8 cellular contexts compared by ENCODE assay signal in genomic region chr11:86632499-86633269, GRCh38. TPM values are rescaled to one million over a fixed set of nuclear protein-coding genes. Genes with fewer than 3 reads are reported as not detected.
DNase-seq lines count a peak whose midpoint lies in the region; ATAC-seq and TF ChIP-seq lines count a peak whose summit lies in the region.

No MANE protein-coding gene starts in this region.

- no peak for TF ChIP-seq EP300 in esophagus muscularis mucosa (IDR thresholded peaks at IDR 0.05)

- RAD21 ChIA-PET in HCT116 (lab: Charles Lee; ENCODE audit: low non-redundant PET in 1 of 2, low total read pairs in 2 of 2, uncharacterized antibody in 2 of 2, unreplicated experiment in 2 of 2): no interaction called here

- H4K20me1 ChIP-seq in HCT116 (ENCODE audit: insufficient read depth): no peaks in the 10 kb centered on the region
- no peaks in the 10 kb centered on the region for H4K20me1 ChIP-seq in smooth muscle cell (ENCODE audit: low read depth)

- H3K27me3 ChIP-seq in HCT116 (ENCODE audit: insufficient read depth, low read length) (no peaks in the 10 kb centered on the region), RWPE2 (ENCODE audit: insufficient read depth, poor library complexity, severe bottlenecking) (no peaks in the 10 kb centered on the region), esophagus muscularis mucosa (no peaks in the 10 kb centered on the region), smooth muscle cell (ENCODE audit: low read depth) (no peaks in the 10 kb centered on the region)

- peak overlapping the region; percentile 15; the same call in 1 of the 2 replicates for H3K27ac ChIP-seq in HCT116 (ENCODE audit: low read depth, low read length)
- peak overlapping the region; percentile 82 for H3K27ac ChIP-seq in RWPE2 (ENCODE audit: poor library complexity, severe bottlenecking)
- H3K27ac ChIP-seq in esophagus muscularis mucosa (replicated peaks in 1 of 4): no peak overlapping the region
- peak overlapping the region; percentile 84 for H3K27ac ChIP-seq in smooth muscle cell (ENCODE audit: low read depth)

- H3K4me1 ChIP-seq in HCT116 (ENCODE audit: control insufficient read depth in 1 of 2, insufficient read depth in 2 of 2, low read length in 2 of 2): peaks cover 8 to 17% of the 10 kb centered on the region in 2 experiments
- H3K4me1 ChIP-seq in RWPE2 (ENCODE audit: insufficient read depth, poor library complexity, severe bottlenecking): peaks cover 10% of the 10 kb centered on the region
- H3K4me1 ChIP-seq in esophagus muscularis mucosa: peaks cover 24 to 54% (median 52%) of the 10 kb centered on the region in 4 donors
- peaks cover 17% of the 10 kb centered on the region for H3K4me1 ChIP-seq in smooth muscle cell (ENCODE audit: low read depth)

- H3K4me2 ChIP-seq in HCT116 (ENCODE audit: low read length) (peak overlapping the region; percentile 78), smooth muscle cell (peak overlapping the region; percentile 45)

- intact Hi-C loops in HCT116 (cut with micrococcal nuclease) (no loop called here), esophagus muscularis mucosa (cut with DNase I) (no loop called here)

- H3K9ac ChIP-seq in HCT116 (ENCODE audit: low read length) (peak overlapping the region; percentile 35), smooth muscle cell (ENCODE audit: low read depth) (peak overlapping the region; percentile 45)

- no TSS peak for BruUV-seq in HCT116 (replicated peaks; lab: Mats Ljungman, UMichigan)

- TF ChIP-seq RAD21 in HCT116 (IDR thresholded peaks at IDR 0.05; ENCODE audit: low read depth): peak; percentile 85

- ATAC-seq in HCT116 (peak; percentile 99), RWPE2 (ENCODE audit: low read depth) (peak; percentile 99), HG03135 (IDR thresholded peaks at IDR 0.05; ENCODE audit: unreplicated experiment) (no peak)

- H3K4me3 ChIP-seq in HCT116 (replicated peaks in 1 of 2; ENCODE audit: low read depth in 1 of 2, low read length in 2 of 2) (peak overlapping the region in 1 of 2 experiments; percentile 34; a peak in 2 of 4 replicates), RWPE2 (ENCODE audit: severe bottlenecking) (no peak overlapping the region), esophagus muscularis mucosa (no peak overlapping the region), smooth muscle cell (no peak overlapping the region)

- TF ChIP-seq CTCF in HCT116 (IDR thresholded peaks at IDR 0.05 in 2 of 3, conservative IDR thresholded peaks at IDR 0.05 in 1 of 3; ENCODE audit: borderline replicate concordance in 1 of 3, insufficient read depth in 1 of 3, low read depth in 2 of 3, low read length in 2 of 3) (peak; percentile 4 to 45 (median 32); a peak in 3 of 6 replicates), RWPE2 (IDR thresholded peaks at IDR 0.05; ENCODE audit: poor library complexity, severe bottlenecking) (peak; percentile 62), esophagus muscularis mucosa (IDR thresholded peaks at IDR 0.05) (peak in 2 of 3 experiments; percentile 24 to 30), smooth muscle cell (IDR thresholded peaks at IDR 0.05; ENCODE audit: borderline replicate concordance, insufficient read depth, poor library complexity, severe bottlenecking) (no peak)

- no peaks in the 10 kb centered on the region for H3K9me2 ChIP-seq in HCT116 (ENCODE audit: insufficient read depth)

- TF ChIP-seq POLR2A in HCT116 (IDR thresholded peaks at IDR 0.05; ENCODE audit: borderline replicate concordance, extremely low read depth, insufficient read depth, insufficient read length) (no peak), esophagus muscularis mucosa (IDR thresholded peaks at IDR 0.05; ENCODE audit: low read depth) (no peak)

- H3K9me3 ChIP-seq in HCT116 (ENCODE audit: control insufficient read depth in 1 of 2, insufficient read depth in 1 of 2, low read depth in 1 of 2, low read length in 2 of 2) (no peaks in the 10 kb centered on the region), RWPE2 (ENCODE audit: severe bottlenecking) (no peaks in the 10 kb centered on the region), esophagus muscularis mucosa (no peaks in the 10 kb centered on the region), smooth muscle cell (replicated peaks; ENCODE audit: low read depth) (no peaks in the 10 kb centered on the region)

- H2AFZ ChIP-seq in HCT116 (ENCODE audit: low read depth, low read length, poor library complexity, severe bottlenecking): peak overlapping the region; percentile 92
- no peak overlapping the region for H2AFZ ChIP-seq in smooth muscle cell (ENCODE audit: low read depth)

- 90% methylated on average over 2 of the region's 6 CpGs for WGBS in esophagus muscularis mucosa
- 18% methylated on average over 6 of the region's 6 CpGs for WGBS in smooth muscle cell (ENCODE audit: low lambda C conversion rate)

- DNase-seq in EH (ENCODE audit: low read depth) (peak; percentile 99), HCT116 (ENCODE audit: low read depth, low spot score) (peak; percentile 68), RWPE2 (ENCODE audit: low spot score) (peak; percentile 86), esophagus muscularis mucosa (ENCODE audit: extremely low spot score) (no peak), smooth muscle cell (lab: John Stamatoyannopoulos, UW; ENCODE audit: unreplicated experiment) (peak; percentile 35), NCI-H446 (lab: John Stamatoyannopoulos, UW) (no peak)
- no peak for DNase-seq in stimulated activated naive CD4-positive, alpha-beta T cell (lab: John Stamatoyannopoulos, UW)

- CTCF ChIA-PET in HCT116 (lab: Charles Lee): interaction anchor here (0.6 to 1.0 kb wide), 2 partner anchors 24 to 175 kb away, joined by 3 to 5 read pairs; no protein-coding TSS in a partner anchor

- no peaks in the 10 kb centered on the region for H3K36me3 ChIP-seq in HCT116 (ENCODE audit: control insufficient read depth in 1 of 2, insufficient read depth in 2 of 2, low read length in 2 of 2)
- H3K36me3 ChIP-seq in RWPE2 (ENCODE audit: low read depth): no peaks in the 10 kb centered on the region
- no peaks in the 10 kb centered on the region for H3K36me3 ChIP-seq in esophagus muscularis mucosa
- no peaks in the 10 kb centered on the region for H3K36me3 ChIP-seq in smooth muscle cell (ENCODE audit: low read depth)

- POLR2A ChIA-PET in HCT116 (lab: Charles Lee): no interaction called here

- H3K79me2 ChIP-seq in HCT116 (ENCODE audit: insufficient read depth, low read length) (no peaks in the 10 kb centered on the region), smooth muscle cell (ENCODE audit: low read depth) (no peaks in the 10 kb centered on the region)

- peaks cover 8% of the 10 kb centered on the region for H3F3A ChIP-seq in smooth muscle cell (ENCODE audit: low read depth)

TF ChIP-seq in HCT116, 20 proteins besides CTCF, POLR2A, EP300 and RAD21 (continues in another document):
- TF ChIP-seq SP1 (IDR thresholded peaks at IDR 0.05; ENCODE audit: low read depth) (peak; percentile 64), EZH2phosphoT487 (IDR thresholded peaks at IDR 0.05; ENCODE audit: borderline replicate concordance) (no peak), CBX3 (IDR thresholded peaks at IDR 0.05; ENCODE audit: low read depth) (peak; percentile 84; the same call in 1 of the 2 replicates), TCF7L2 (IDR thresholded peaks at IDR 0.05; ENCODE audit: borderline replicate concordance, extremely low read depth, insufficient read depth, insufficient read length) (no peak), MAX (IDR thresholded peaks at IDR 0.05) (peak; percentile 40; the same call in 1 of the 2 replicates), ZFX (IDR thresholded peaks at IDR 0.05) (no peak), SRF (IDR thresholded peaks at IDR 0.05; ENCODE audit: low read depth) (no peak), FOSL1 (IDR thresholded peaks at IDR 0.05; ENCODE audit: low read depth) (peak; percentile 90), POLR2AphosphoS5 (IDR thresholded peaks at IDR 0.05; ENCODE audit: low read depth, low read length) (peak; percentile 43; the same call in 1 of the 2 replicates), JUND (IDR thresholded peaks at IDR 0.05) (peak; percentile 88), EZH2 (IDR thresholded peaks at IDR 0.05) (no peak), REST (IDR thresholded peaks at IDR 0.05; ENCODE audit: low read depth) (no peak), EGR1 (IDR thresholded peaks at IDR 0.05; ENCODE audit: low read depth) (no peak), SIN3A (IDR thresholded peaks at IDR 0.05; ENCODE audit: low read depth) (no peak), ATF3 (IDR thresholded peaks at IDR 0.05) (no peak)

RNA-seq across cellular contexts. Expression of gene ME3, which starts 39.7 kb away (rescaled TPM):
- 0.30 TPM for total RNA-seq in HCT116 (2021; ENCODE audit: unreplicated experiment)
- polyA plus RNA-seq in HCT116 (2012): 0.10 and 0.11 TPM in 2 replicates
- total RNA-seq in esophagus muscularis mucosa: 10 to 100 TPM; 20.4 to 50.1 (median 26.2) TPM
- total RNA-seq in smooth muscle cell: 8.4 and 9.3 TPM in 2 replicates
- polyA plus RNA-seq in smooth muscle cell: 4.2 and 9.7 TPM in 2 replicates

Comparison
In these comparisons a context has a peak if more than half of its experiments do, and no peak if none do; other contexts are left out.
1. DNase-seq: peak in EH (single experiment), HCT116 (single experiment), RWPE2 (single experiment) and smooth muscle cell (single experiment); none in esophagus muscularis mucosa (single experiment), stimulated activated naive CD4-positive, alpha-beta T cell (0 of 6) and NCI-H446 (0 of 2).
2. H3K27ac ChIP-seq: peak in HCT116 (single experiment), RWPE2 (single experiment) and smooth muscle cell (single experiment); none in esophagus muscularis mucosa (0 of 4).